Comparison of ENCODE assay signal across 8 cellular contexts in the genomic region with DNA sequence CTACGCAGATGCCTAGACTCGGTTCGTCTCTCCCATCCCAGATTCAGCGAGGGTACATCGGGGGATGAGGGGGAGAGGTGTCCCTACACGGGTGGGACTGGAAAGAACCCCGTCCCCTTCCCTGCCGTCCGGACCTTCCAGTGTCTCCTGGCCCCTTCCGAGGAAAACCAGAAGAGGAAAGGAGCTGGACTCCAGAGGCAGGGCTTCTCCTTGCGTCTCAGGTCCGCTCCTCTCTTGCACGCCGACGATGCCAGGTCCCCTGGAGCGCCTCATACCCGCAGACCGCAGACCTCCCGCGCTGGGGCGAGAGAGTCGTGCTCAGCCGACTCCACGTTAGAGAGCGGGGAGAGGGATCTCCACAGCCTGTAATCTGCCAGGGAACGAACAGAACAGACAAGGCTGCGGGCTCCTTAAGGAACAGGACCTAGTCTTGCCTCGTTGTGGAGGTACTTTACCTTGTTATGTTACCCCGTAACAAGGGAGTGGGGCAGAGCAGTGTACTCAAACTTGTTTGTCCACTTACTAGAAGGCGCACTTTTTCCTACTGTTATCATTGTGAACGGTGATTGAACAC. TPM values are rescaled to one million over a fixed set of nuclear protein-coding genes. Genes with fewer than 3 reads are reported as not detected.
A peak's percentile ranks its signal among the peaks of the same experiment; 100 is the strongest.
DNase-seq lines count a peak whose midpoint lies in the region; ATAC-seq and TF ChIP-seq lines count a peak whose summit lies in the region.

No MANE protein-coding gene starts in this region.

- H3K27ac ChIP-seq in iPS-18a (ENCODE audit: low read length) (no peak overlapping the region), skin epidermis (peak overlapping the region in 20 of 21 experiments; percentile 64 to 89 (median 80))

- no peaks in the 10 kb centered on the region for H3K9me3 ChIP-seq in iPS-18a (ENCODE audit: control insufficient read depth, low read depth, low read length)

- H3K36me3 ChIP-seq in iPS-18a (ENCODE audit: control insufficient read depth, low read depth, low read length): no peaks in the 10 kb centered on the region

- ATAC-seq in GM21447 (IDR thresholded peaks at IDR 0.05; ENCODE audit: unreplicated experiment): peak; percentile 16
- no peak for ATAC-seq in GM21367 (IDR thresholded peaks at IDR 0.05; ENCODE audit: unreplicated experiment)

- no peak for TF ChIP-seq CTCF in astrocyte of the spinal cord (IDR thresholded peaks at IDR 0.05; ENCODE audit: low read depth, low read length)

- peaks cover 12% of the 10 kb centered on the region for H3K4me1 ChIP-seq in iPS-18a (ENCODE audit: control insufficient read depth, low read depth, low read length)

- in situ Hi-C loops in Caki2 (cut with HindIII; ENCODE audit: low pct_unique_long_range_greater_than_20kb, low sequenced_read_pairs): no loop called here
- in situ Hi-C loops in astrocyte of the spinal cord (cut with HindIII; ENCODE audit: low sequenced_read_pairs): no loop called here

- peak overlapping the region; percentile 51 for H3K9ac ChIP-seq in iPS-18a (ENCODE audit: low read length)

- H3K4me3 ChIP-seq in astrocyte of the spinal cord (ENCODE audit: low read depth, low read length): peak overlapping the region; percentile 63
- H3K4me3 ChIP-seq in iPS-18a (ENCODE audit: low read length): peak overlapping the region; percentile 73
- peak overlapping the region; percentile 52 to 76 (median 63) for H3K4me3 ChIP-seq in skin epidermis

- peaks cover 63% of the 10 kb centered on the region for H3K27me3 ChIP-seq in iPS-18a (ENCODE audit: control insufficient read depth, insufficient read depth, low read length)

- DNase-seq in Caki2 (ENCODE audit: low read depth) (peak; percentile 82), HuH-7.5 (ENCODE audit: low spot score) (peak; percentile 70), SKM-1 treated with dmso at 0.1 percent for 144 hours (lab: John Stamatoyannopoulos, UW; ENCODE audit: unreplicated experiment) (peak; percentile 72), astrocyte of the spinal cord (ENCODE audit: low read depth, low spot score) (peak; percentile 87)

RNA-seq across cellular contexts. Expression of a gene that starts 0.4 kb away (rescaled TPM):
- total RNA-seq in Caki2 (2014; rRNA removed; shearing (Covaris generic); ENCODE audit: low replicate concordance): 44.7 and 65.4 TPM in 2 replicates

RNA-seq across cellular contexts. Expression of a gene that starts 45.5 kb away (rescaled TPM):
- total RNA-seq in Caki2 (2014; rRNA removed; shearing (Covaris generic); ENCODE audit: low replicate concordance): 8.6 and 14.8 TPM in 2 replicates

RNA-seq across cellular contexts. Expression of a gene that starts 48.7 kb away (rescaled TPM):
- total RNA-seq in Caki2 (2014; rRNA removed; shearing (Covaris generic); ENCODE audit: low replicate concordance): 0.91 TPM in 1 of 2 replicates, not detected in the other
